Comparison of ENCODE assay signal across 19 cellular contexts in genomic region chr16:74852500-74852875, GRCh38.
"Had no signal": no experiment of that assay in that cellular context is flagged by ENCODE, and none has a peak within 500 bp of the region (broad histone marks: within the 10 kb centered on the region; RNA-seq: fewer than 3 reads in every experiment).

No MANE protein-coding gene starts in this region.

- H3K4me1 Mint-ChIP-seq: nephron; stimulated activated effector memory CD8-positive, alpha-beta T cell treated with anti-CD3 and anti-CD28 coated beads, Interleukin-12 subunit alpha, Interleukin-12 subunit beta, amount 100 ng/mL, for 72 hours had no signal

- H3K36me3 Mint-ChIP-seq: stimulated activated effector memory CD8-positive, alpha-beta T cell treated with anti-CD3 and anti-CD28 coated beads, Interleukin-12 subunit alpha, Interleukin-12 subunit beta, amount 100 ng/mL, for 72 hours had no signal

- H3K4me3 ChIP-seq: heart left ventricle, pancreas, tibial artery, upper lobe of right lung, vagina had no signal

- H3K4me3 Mint-ChIP-seq: nephron; stimulated activated effector memory CD8-positive, alpha-beta T cell treated with anti-CD3 and anti-CD28 coated beads, Interleukin-12 subunit alpha, Interleukin-12 subunit beta, amount 100 ng/mL, for 72 hours had no signal

- H3K27ac Mint-ChIP-seq: nephron; progenitor cell of endocrine pancreas; stimulated activated effector memory CD8-positive, alpha-beta T cell treated with anti-CD3 and anti-CD28 coated beads, Interleukin-12 subunit alpha, Interleukin-12 subunit beta, amount 100 ng/mL, for 72 hours had no signal

- H3K27ac ChIP-seq: heart left ventricle, pancreas, tibial artery, upper lobe of right lung, vagina had no signal

- DNase-seq: effector memory CD4-positive, alpha-beta T cell; heart left ventricle; hippocampal formation; mammary epithelial cell; occipital lobe; pancreas; right cardiac atrium; stimulated activated CD4-positive, alpha-beta T cell treated with anti-CD3 and anti-CD28 coated beads, Interleukin-4, amount 100 ng/mL, for 1 hour; stimulated activated CD8-positive, alpha-beta memory T cell treated with anti-CD3 and anti-CD28 coated beads, Interleukin-4, amount 100 ng/mL, for 48 hours; stimulated activated naive CD8-positive, alpha-beta T cell treated with anti-CD3 and anti-CD28 coated beads, Interleukin-15, Interleukin-2, amounts not matched to agents 100 U/mL and 50 U/mL, for 24 hours; tibial artery; upper lobe of right lung had no signal

- ATAC-seq: esophagus mucosa; heart left ventricle; pancreas; right cardiac atrium; stimulated activated effector memory CD8-positive, alpha-beta T cell treated with anti-CD3 and anti-CD28 coated beads, Interleukin-12 subunit alpha, Interleukin-12 subunit beta, amount 100 ng/mL, for 72 hours; stimulated activated naive CD8-positive, alpha-beta T cell treated with anti-CD3 and anti-CD28 coated beads, Interleukin-15, Interleukin-2, amounts not matched to agents 100 U/mL and 50 U/mL, for 24 hours; upper lobe of right lung had no signal

- H3K36me3 ChIP-seq: heart left ventricle, pancreas, tibial artery, upper lobe of right lung, vagina had no signal

- H3K27me3 ChIP-seq: heart left ventricle, pancreas, tibial artery, upper lobe of right lung, vagina had no signal

- FAIRE-seq: endometrium, frontal cortex, pancreas had no signal

- H3K9me3 ChIP-seq: heart left ventricle, pancreas, tibial artery, upper lobe of right lung, vagina had no signal

- H3K27me3 Mint-ChIP-seq: progenitor cell of endocrine pancreas had no signal

- H3K4me1 ChIP-seq: heart left ventricle, pancreas, tibial artery, upper lobe of right lung, vagina had no signal

- H3K9me3 Mint-ChIP-seq: nephron; stimulated activated effector memory CD8-positive, alpha-beta T cell treated with anti-CD3 and anti-CD28 coated beads, Interleukin-12 subunit alpha, Interleukin-12 subunit beta, amount 100 ng/mL, for 72 hours had no signal
